In the genomic region with DNA sequence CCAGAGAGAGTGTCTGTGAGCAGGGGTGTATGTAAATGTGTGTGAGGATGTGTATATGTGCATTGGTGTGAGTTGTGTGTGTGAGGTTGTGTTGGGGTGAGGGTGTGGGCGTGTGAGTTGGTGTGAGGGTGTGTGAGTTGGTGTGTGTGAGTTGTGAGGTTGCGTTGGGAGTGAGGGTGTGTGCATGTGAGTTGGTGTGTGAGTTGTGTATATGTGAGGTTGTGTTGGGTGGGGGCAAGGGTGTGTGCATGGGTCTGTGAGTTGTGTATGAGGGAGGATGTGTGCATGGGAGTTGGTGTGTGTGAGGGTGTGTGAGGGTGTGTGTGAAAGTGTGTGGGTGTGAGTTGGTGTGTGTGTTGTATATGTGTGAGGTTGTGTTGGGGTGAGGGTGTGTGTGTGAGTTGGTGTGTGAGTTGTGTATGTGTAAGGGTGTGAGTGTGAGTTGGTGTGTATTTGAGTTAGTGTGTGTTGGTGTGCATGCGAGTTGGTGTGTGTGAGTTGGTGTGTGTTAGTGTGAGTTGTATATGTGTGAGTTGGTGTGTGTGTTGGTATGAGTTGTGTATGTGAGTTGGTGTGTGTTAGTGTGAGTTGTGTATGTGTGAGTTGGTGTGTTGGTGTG, we compare ENCODE assay signal across 2 cellular contexts.
TF ChIP-seq lines count a peak whose summit lies in the region.

No MANE protein-coding gene starts in this region.

TF ChIP-seq in HEK293, 187 proteins besides CTCF, POLR2A, EP300 and RAD21 (continues in another document):
- TF ChIP-seq, protein P1, sequence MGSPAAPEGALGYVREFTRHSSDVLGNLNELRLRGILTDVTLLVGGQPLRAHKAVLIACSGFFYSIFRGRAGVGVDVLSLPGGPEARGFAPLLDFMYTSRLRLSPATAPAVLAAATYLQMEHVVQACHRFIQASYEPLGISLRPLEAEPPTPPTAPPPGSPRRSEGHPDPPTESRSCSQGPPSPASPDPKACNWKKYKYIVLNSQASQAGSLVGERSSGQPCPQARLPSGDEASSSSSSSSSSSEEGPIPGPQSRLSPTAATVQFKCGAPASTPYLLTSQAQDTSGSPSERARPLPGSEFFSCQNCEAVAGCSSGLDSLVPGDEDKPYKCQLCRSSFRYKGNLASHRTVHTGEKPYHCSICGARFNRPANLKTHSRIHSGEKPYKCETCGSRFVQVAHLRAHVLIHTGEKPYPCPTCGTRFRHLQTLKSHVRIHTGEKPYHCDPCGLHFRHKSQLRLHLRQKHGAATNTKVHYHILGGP (tag by site-specific recombination; IDR thresholded peaks at IDR 0.05), result no peak
- TF ChIP-seq ZNF621 (tag by site-specific recombination; IDR thresholded peaks at IDR 0.05), result 0 out of 2 replicates have a peak, but pooled peaks have one; percentile 18
- no peak for TF ChIP-seq SCRT2 (tag by site-specific recombination; IDR thresholded peaks at IDR 0.05)
- TF ChIP-seq ZNF548 (tag by site-specific recombination; IDR thresholded peaks at IDR 0.05), result peak; percentile 22; the same call in 1 of the 2 replicates
- no peak for TF ChIP-seq ELK4 (IDR thresholded peaks at IDR 0.05; ENCODE audit: borderline replicate concordance, low read depth, low read length)
- TF ChIP-seq, protein P2, sequence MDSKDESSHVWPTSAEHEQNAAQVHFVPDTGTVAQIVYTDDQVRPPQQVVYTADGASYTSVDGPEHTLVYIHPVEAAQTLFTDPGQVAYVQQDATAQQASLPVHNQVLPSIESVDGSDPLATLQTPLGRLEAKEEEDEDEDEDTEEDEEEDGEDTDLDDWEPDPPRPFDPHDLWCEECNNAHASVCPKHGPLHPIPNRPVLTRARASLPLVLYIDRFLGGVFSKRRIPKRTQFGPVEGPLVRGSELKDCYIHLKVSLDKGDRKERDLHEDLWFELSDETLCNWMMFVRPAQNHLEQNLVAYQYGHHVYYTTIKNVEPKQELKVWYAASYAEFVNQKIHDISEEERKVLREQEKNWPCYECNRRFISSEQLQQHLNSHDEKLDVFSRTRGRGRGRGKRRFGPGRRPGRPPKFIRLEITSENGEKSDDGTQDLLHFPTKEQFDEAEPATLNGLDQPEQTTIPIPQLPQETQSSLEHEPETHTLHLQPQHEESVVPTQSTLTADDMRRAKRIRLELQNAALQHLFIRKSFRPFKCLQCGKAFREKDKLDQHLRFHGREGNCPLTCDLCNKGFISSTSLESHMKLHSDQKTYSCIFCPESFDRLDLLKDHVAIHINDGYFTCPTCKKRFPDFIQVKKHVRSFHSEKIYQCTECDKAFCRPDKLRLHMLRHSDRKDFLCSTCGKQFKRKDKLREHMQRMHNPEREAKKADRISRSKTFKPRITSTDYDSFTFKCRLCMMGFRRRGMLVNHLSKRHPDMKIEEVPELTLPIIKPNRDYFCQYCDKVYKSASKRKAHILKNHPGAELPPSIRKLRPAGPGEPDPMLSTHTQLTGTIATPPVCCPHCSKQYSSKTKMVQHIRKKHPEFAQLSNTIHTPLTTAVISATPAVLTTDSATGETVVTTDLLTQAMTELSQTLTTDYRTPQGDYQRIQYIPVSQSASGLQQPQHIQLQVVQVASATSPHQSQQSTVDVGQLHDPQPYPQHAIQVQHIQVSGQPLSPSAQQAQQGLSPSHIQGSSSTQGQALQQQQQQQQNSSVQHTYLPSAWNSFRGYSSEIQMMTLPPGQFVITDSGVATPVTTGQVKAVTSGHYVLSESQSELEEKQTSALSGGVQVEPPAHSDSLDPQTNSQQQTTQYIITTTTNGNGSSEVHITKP (tag by site-specific recombination; IDR thresholded peaks at IDR 0.05), result no peak
- 0 out of 2 replicates have a peak, but pooled peaks have one; percentile 11 for TF ChIP-seq GLI4 (tag by site-specific recombination; IDR thresholded peaks at IDR 0.05)
- TF ChIP-seq ZNF776 (tag by site-specific recombination; IDR thresholded peaks at IDR 0.05; ENCODE audit: borderline replicate concordance), result peak; percentile 62; the same call in 1 of the 2 replicates
- no peak for TF ChIP-seq ZNF132 (tag by site-specific recombination; IDR thresholded peaks at IDR 0.05; ENCODE audit: borderline replicate concordance)

TF ChIP-seq in GM12878, 131 proteins besides CTCF, POLR2A, EP300 and RAD21:
- TF ChIP-seq GATAD2B (conservative IDR thresholded peaks at IDR 0.05; ENCODE audit: low read depth) (no peak), HDGF (IDR thresholded peaks at IDR 0.05) (0 out of 2 replicates have a peak, but pooled peaks have one; percentile 46)
TF ChIP-seq in GM12878: peak in this region for 1.
